8 cellular contexts compared by ENCODE assay signal in the genomic region with DNA sequence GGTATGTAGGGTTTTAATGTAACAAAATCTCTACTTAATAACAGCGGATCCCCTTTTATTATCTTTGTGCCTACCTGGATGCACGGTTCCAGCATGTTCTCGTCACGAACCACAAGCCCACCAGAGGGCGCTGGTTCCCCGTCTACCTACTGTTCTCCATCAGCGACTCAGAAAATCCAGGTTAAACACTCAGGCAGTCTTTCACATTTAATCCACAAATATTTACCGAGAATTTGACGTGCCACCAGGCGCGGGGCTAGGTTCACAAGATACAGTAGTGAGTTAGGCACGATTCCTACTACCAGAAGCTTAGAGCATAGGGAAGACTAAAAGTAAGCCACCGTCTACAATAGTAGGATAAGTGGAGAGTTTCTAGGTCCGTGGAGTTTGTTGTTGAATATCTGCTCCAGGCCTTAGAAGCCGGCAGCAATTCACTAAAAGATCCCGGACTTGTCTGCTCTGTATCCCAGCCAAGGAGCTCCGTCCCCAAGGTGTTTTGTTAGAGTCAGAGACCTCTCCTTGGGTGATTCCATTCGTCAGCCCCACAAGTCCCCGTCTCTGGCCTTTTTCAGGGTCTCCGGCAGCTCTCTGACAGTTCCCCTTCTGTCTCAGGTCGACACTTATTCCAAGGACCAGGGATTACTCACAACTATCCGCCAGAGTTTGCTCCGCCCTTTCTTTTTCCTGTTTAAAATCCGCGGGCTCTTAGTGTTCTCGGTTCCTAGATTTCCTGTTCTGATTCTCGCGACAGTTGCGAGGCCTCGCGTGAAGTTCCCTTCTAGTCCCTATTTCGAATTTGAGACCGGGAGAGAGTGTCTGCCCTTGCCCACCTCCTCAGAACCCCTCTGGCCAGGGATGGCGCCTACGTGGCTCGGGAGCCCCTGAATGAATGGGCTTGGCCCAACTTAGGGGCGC. TPM values are rescaled to one million over a fixed set of nuclear protein-coding genes. Genes with fewer than 3 reads are reported as not detected.
A peak's percentile ranks its signal among the peaks of the same experiment; 100 is the strongest.
DNase-seq lines count a peak whose midpoint lies in the region; ATAC-seq, FAIRE-seq and TF ChIP-seq lines count a peak whose summit lies in the region.

No MANE protein-coding gene starts in this region.

- no peaks in the 10 kb centered on the region for H3K36me3 Mint-ChIP-seq in HFFc6 (ENCODE audit: low read depth)
- H3K36me3 Mint-ChIP-seq in activated naive CD4-positive, alpha-beta T cell treated with anti-CD3 and anti-CD28 coated beads, Interleukin-2, amount 50 U/mL, for 72 hours: peaks cover 10 to 11% of the 10 kb centered on the region in 2 donors

- peak overlapping the region; percentile 28 to 83 (median 67) for H3K4me3 ChIP-seq in pancreas
- H3K4me3 ChIP-seq in thyroid gland (replicated peaks in 1 of 3): peak overlapping the region; percentile 30 to 93 (median 53)

- intact Hi-C loops in head of caudate nucleus (cut with DNase I): loop anchor here (10.0 kb wide), 1 partner anchor 45 kb away; no protein-coding TSS in a partner anchor
- intact Hi-C loops in pancreas (cut with DNase I): no loop called here
- intact Hi-C loops in thyroid gland (cut with DNase I): no loop called here

- H3K36me3 ChIP-seq in pancreas (no peaks in the 10 kb centered on the region), thyroid gland (no peaks in the 10 kb centered on the region)

- no peak for FAIRE-seq in pancreas (lab: Jason Lieb, UNC)

- H3K4me1 ChIP-seq in pancreas: peaks cover 4 to 6% (median 4%) of the 10 kb centered on the region in 3 donors
- H3K4me1 ChIP-seq in thyroid gland: peaks cover 20 to 32% of the 10 kb centered on the region in 2 donors

- no peak for TF ChIP-seq POLR2A in thyroid gland (IDR thresholded peaks at IDR 0.05)

- no peaks in the 10 kb centered on the region for H3K9me3 ChIP-seq in pancreas
- H3K9me3 ChIP-seq in thyroid gland: no peaks in the 10 kb centered on the region

- TF ChIP-seq CTCF in HFFc6 (IDR thresholded peaks at IDR 0.05) (peak; percentile 97), pancreas (IDR thresholded peaks at IDR 0.05) (peak; percentile 66 to 81 (median 75)), thyroid gland (IDR thresholded peaks at IDR 0.05) (peak; percentile 68 to 87 (median 80))

- H3K27me3 Mint-ChIP-seq in HFFc6 (ENCODE audit: insufficient read depth): peaks cover 1% of the 10 kb centered on the region

- peak; percentile 81 for ATAC-seq in activated naive CD4-positive, alpha-beta T cell treated with anti-CD3 and anti-CD28 coated beads, Interleukin-2, amount 50 U/mL, for 72 hours
- peak; percentile 80 to 91 (median 85) for ATAC-seq in pancreas

- peak overlapping the region; percentile 98 for H3K27ac Mint-ChIP-seq in HFFc6
- peak overlapping the region; percentile 92 to 95 for H3K27ac Mint-ChIP-seq in activated naive CD4-positive, alpha-beta T cell treated with anti-CD3 and anti-CD28 coated beads, Interleukin-2, amount 50 U/mL, for 72 hours

- peak overlapping the region; percentile 91 for H3K4me3 Mint-ChIP-seq in HFFc6

- no peaks in the 10 kb centered on the region for H3K9me3 Mint-ChIP-seq in HFFc6
- H3K9me3 Mint-ChIP-seq in activated naive CD4-positive, alpha-beta T cell treated with anti-CD3 and anti-CD28 coated beads, Interleukin-2, amount 50 U/mL, for 72 hours: no peaks in the 10 kb centered on the region

- WGBS in pancreas, 2 donors: 0% methylated on average over 37 of the region's 37 CpGs
- 0% methylated on average over 31 to 37 of the region's 37 CpGs for WGBS in thyroid gland, 2 donors

- peak overlapping the region; percentile 75 to 90 (median 86) for H3K27ac ChIP-seq in pancreas
- H3K27ac ChIP-seq in thyroid gland: peak overlapping the region; percentile 85 to 100 (median 99)

- H3K27me3 ChIP-seq in pancreas: no peaks in the 10 kb centered on the region
- no peaks in the 10 kb centered on the region for H3K27me3 ChIP-seq in thyroid gland

- DNase-seq in GM04504 (ENCODE audit: low read depth): peak; percentile 91
- peak; percentile 94 for DNase-seq in HFFc6
- DNase-seq in NAMALWA (ENCODE audit: low spot score): peak; percentile 95
- DNase-seq in SK-N-DZ (ENCODE audit: low spot score): peak; percentile 97
- DNase-seq in activated naive CD4-positive, alpha-beta T cell treated with anti-CD3 and anti-CD28 coated beads, Interleukin-2, amount 50 U/mL, for 72 hours (ENCODE audit: low spot score in 2 of 2): peak; percentile 94 to 95
- DNase-seq in head of caudate nucleus: peak; percentile 75 to 96 (median 90)
- DNase-seq in pancreas: peak; percentile 87 to 97 (median 91)
- peak; percentile 94 to 95 for DNase-seq in thyroid gland

- peaks cover 44% of the 10 kb centered on the region for H3K4me1 Mint-ChIP-seq in HFFc6 (ENCODE audit: low read depth)

RNA-seq across cellular contexts. Expression of a gene that starts 1.5 kb away (rescaled TPM):
- 10 to 100 TPM; 14.5 to 21.1 (median 19.9) TPM for total RNA-seq in HFFc6 (2021; fragmentation: NEBNext Ultra II Directional; extraction: Animal tissue kit (Norgen Biotek cat#: 25700))
- 10.9 and 11.8 TPM in 2 replicates for polyA plus RNA-seq in SK-N-DZ (2014; cell fraction: cytosol; rRNA removed)
- polyA plus RNA-seq in SK-N-DZ (2014; cell fraction: nucleus; rRNA removed): 10.5 and 16.3 TPM in 2 replicates
- total RNA-seq in activated naive CD4-positive, alpha-beta T cell treated with anti-CD3 and anti-CD28 coated beads, Interleukin-2, amount 50 U/mL, for 72 hours: 1 to 10 TPM in 1 of 2 donors, under 1 TPM in 1; 0.60 to 1.3 TPM
- total RNA-seq in pancreas (1 to 10 TPM in 2 of 6 donors, under 1 TPM in 4; 0.19 to 1.5 (median 0.67) TPM), thyroid gland (1 to 10 TPM; 3.1 to 9.9 (median 6.3) TPM)
- 1 to 10 TPM; 1.3 to 1.6 TPM for polyA plus RNA-seq in pancreas

RNA-seq across cellular contexts. Expression of a gene that starts 29.3 kb away (rescaled TPM):
- total RNA-seq in HFFc6 (2021; fragmentation: NEBNext Ultra II Directional; extraction: Animal tissue kit (Norgen Biotek cat#: 25700)): 10 to 100 TPM; 44.1 to 57.4 (median 50.5) TPM
- 27.7 and 40.4 TPM in 2 replicates for polyA plus RNA-seq in SK-N-DZ (2014; cell fraction: cytosol; rRNA removed)
- polyA plus RNA-seq in SK-N-DZ (2014; cell fraction: nucleus; rRNA removed): 45.4 and 66.2 TPM in 2 replicates
- total RNA-seq in activated naive CD4-positive, alpha-beta T cell treated with anti-CD3 and anti-CD28 coated beads, Interleukin-2, amount 50 U/mL, for 72 hours: 10 to 100 TPM; 36.9 to 43.9 TPM
- total RNA-seq in pancreas (10 to 100 TPM in 5 of 6 donors, 1 to 10 TPM in 1; 8.2 to 33.5 (median 13.8) TPM), thyroid gland (10 to 100 TPM; 35.8 to 56.8 (median 43.3) TPM)
- 10 to 100 TPM; 19.2 to 19.3 TPM for polyA plus RNA-seq in pancreas

RNA-seq across cellular contexts. Expression of a gene that starts 29.4 kb away (rescaled TPM):
- 1 to 10 TPM; 1.1 to 1.9 (median 1.2) TPM for total RNA-seq in HFFc6 (2021; fragmentation: NEBNext Ultra II Directional; extraction: Animal tissue kit (Norgen Biotek cat#: 25700))
- polyA plus RNA-seq in SK-N-DZ (2014; cell fraction: cytosol; rRNA removed): 9.9 and 10.1 TPM in 2 replicates
- 28.3 and 32.8 TPM in 2 replicates for polyA plus RNA-seq in SK-N-DZ (2014; cell fraction: nucleus; rRNA removed)
- 1 to 10 TPM in 1 of 2 donors, under 1 TPM in 1; 0.80 to 1.3 TPM for total RNA-seq in activated naive CD4-positive, alpha-beta T cell treated with anti-CD3 and anti-CD28 coated beads, Interleukin-2, amount 50 U/mL, for 72 hours
- under 1 TPM; 0.18 to 0.49 (median 0.27) TPM for total RNA-seq in pancreas
- polyA plus RNA-seq in pancreas: under 1 TPM; 0.89 to 0.99 TPM
- total RNA-seq in thyroid gland: 1 to 10 TPM in 1 of 4 donors, under 1 TPM in 3; 0.24 to 1.1 (median 0.69) TPM

Comparison
In these comparisons a context has a peak if more than half of its experiments do, and no peak if none do; other contexts are left out.
1. Peak in every context shown above with its lines: DNase-seq, ATAC-seq, H3K4me3 ChIP-seq and H3K27ac ChIP-seq.